14 cellular contexts compared by ENCODE assay signal in the genomic region with DNA sequence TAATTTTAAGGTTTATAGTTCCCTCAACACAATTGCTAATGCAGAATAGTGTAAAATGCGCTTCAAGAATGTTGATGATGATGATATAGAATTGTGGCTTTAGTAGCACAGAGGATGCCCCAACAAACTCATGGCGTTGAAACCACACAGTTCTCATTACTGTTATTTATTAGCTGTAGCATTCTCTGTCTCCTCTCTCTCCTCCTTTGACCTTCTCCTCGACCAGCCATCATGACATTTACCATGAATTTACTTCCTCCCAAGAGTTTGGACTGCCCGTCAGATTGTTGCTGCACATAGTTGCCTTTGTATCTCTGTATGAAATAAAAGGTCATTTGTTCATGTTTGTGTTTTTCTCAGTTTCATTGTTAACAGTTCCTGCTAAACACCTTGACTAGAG. TPM values are rescaled to one million over a fixed set of nuclear protein-coding genes. Genes with fewer than 3 reads are reported as not detected.
DNase-seq lines count a peak whose midpoint lies in the region; ATAC-seq, FAIRE-seq and TF ChIP-seq lines count a peak whose summit lies in the region.
"Had no signal": no experiment of that assay in that cellular context is flagged by ENCODE, and none has a peak within 500 bp of the region (broad histone marks: within the 10 kb centered on the region; RNA-seq: fewer than 3 reads in every experiment).

No MANE protein-coding gene starts in this region.

- no peak for TF ChIP-seq RAD21 in H1 (IDR thresholded peaks at IDR 0.05 in 1 of 2, conservative IDR thresholded peaks at IDR 0.05 in 1 of 2; ENCODE audit: low read depth in 2 of 2, low read length in 2 of 2)

- H2BK5ac ChIP-seq in H1 (ENCODE audit: low read depth, low read length), result no peak overlapping the region

- H3K4me1 ChIP-seq in H1 (replicated peaks in 1 of 4; ENCODE audit: control insufficient read depth in 3 of 4, insufficient read depth in 4 of 4, low read length in 3 of 4) (no peaks in the 10 kb centered on the region), Peyer's patch (no peaks in the 10 kb centered on the region)
- H3K4me1 ChIP-seq: HAP-1 had no signal

- DNase-seq in activated naive CD8-positive, alpha-beta T cell treated with anti-CD3 and anti-CD28 coated beads for 36 hours, result no peak
- no peak for DNase-seq in stimulated activated naive CD8-positive, alpha-beta T cell treated with anti-CD3 and anti-CD28 coated beads, Interleukin-15, amount 100 ng/mL, for 72 hours
- DNase-seq in H1 (ENCODE audit: low read depth in 1 of 2, low spot score in 2 of 2) (no peak), Peyer's patch (no peak)
- no peak for DNase-seq in stimulated activated CD4-positive, alpha-beta T cell treated with anti-CD3 and anti-CD28 coated beads, Interleukin-2, amount 100 ng/mL, for 24 hours
- DNase-seq: Calu3; CD8-positive, alpha-beta T cell; DMS79 treated with DMSO at 0.1 percent for 48 hours; GF-D8 had no signal

- H2BK20ac ChIP-seq in H1 (ENCODE audit: low read length), result no peak overlapping the region

- H3K14ac ChIP-seq in H1 (ENCODE audit: insufficient read length), result no peak overlapping the region

- H3K4ac ChIP-seq in H1 (replicated peaks; ENCODE audit: insufficient read length, low read depth, low read length), result no peak overlapping the region

- H3K9me3 Mint-ChIP-seq in activated naive CD8-positive, alpha-beta T cell (ENCODE audit: low read depth), result no peaks in the 10 kb centered on the region
- H3K9me3 Mint-ChIP-seq in activated naive CD8-positive, alpha-beta T cell treated with anti-CD3 and anti-CD28 coated beads for 36 hours, result no peaks in the 10 kb centered on the region
- H3K9me3 Mint-ChIP-seq in stimulated activated naive CD8-positive, alpha-beta T cell treated with anti-CD3 and anti-CD28 coated beads, Interleukin-15, Interleukin-2, amounts not matched to agents 100 ng/mL and 50 ng/mL, for 24 hours, result no peaks in the 10 kb centered on the region
- H3K9me3 Mint-ChIP-seq in stimulated activated naive CD8-positive, alpha-beta T cell treated with anti-CD3 and anti-CD28 coated beads, Interleukin-15, amount 100 ng/mL, for 72 hours, result no peaks in the 10 kb centered on the region
- H3K9me3 Mint-ChIP-seq: CD8-positive, alpha-beta T cell had no signal

- H3K23me2 ChIP-seq in H1 (ENCODE audit: low read depth, low read length), result no peaks in the 10 kb centered on the region

- POLR2A ChIA-PET in H1 (lab: Charles Lee; ENCODE audit: partially characterized antibody), result no interaction called here

- CTCF ChIA-PET in H1 (lab: Charles Lee; ENCODE audit: partially characterized antibody), result interaction anchor here (3.4 to 4.4 kb wide), 2 partner anchors 20 to 182 kb away, joined by 15 to 17 read pairs; no protein-coding TSS in a partner anchor

- no peak overlapping the region for H3K4me3 ChIP-seq in H1 (ENCODE audit: extremely low read depth in 1 of 4, insufficient read depth in 2 of 4, low read depth in 3 of 4, low read length in 4 of 4)
- H3K4me3 ChIP-seq in Peyer's patch, result no peak overlapping the region
- H3K4me3 ChIP-seq: BLaER1 treated with 17β-estradiol and CSF1 and Interleukin-3, amounts not matched to agents 10 nM and 100 nM; HAP-1 had no signal

- H3K4me1 Mint-ChIP-seq in activated naive CD8-positive, alpha-beta T cell (ENCODE audit: low read depth), result no peaks in the 10 kb centered on the region
- no peaks in the 10 kb centered on the region for H3K4me1 Mint-ChIP-seq in activated naive CD8-positive, alpha-beta T cell treated with anti-CD3 and anti-CD28 coated beads for 36 hours
- no peaks in the 10 kb centered on the region for H3K4me1 Mint-ChIP-seq in stimulated activated naive CD8-positive, alpha-beta T cell treated with anti-CD3 and anti-CD28 coated beads, Interleukin-15, Interleukin-2, amounts not matched to agents 100 ng/mL and 50 ng/mL, for 24 hours (ENCODE audit: low read depth)
- no peaks in the 10 kb centered on the region for H3K4me1 Mint-ChIP-seq in stimulated activated naive CD8-positive, alpha-beta T cell treated with anti-CD3 and anti-CD28 coated beads, Interleukin-15, amount 100 ng/mL, for 72 hours

- no peak overlapping the region for H2BK15ac ChIP-seq in H1 (ENCODE audit: low read length)

- H3K23ac ChIP-seq in H1 (ENCODE audit: insufficient read length), result no peak overlapping the region

- H3K27ac ChIP-seq in H1 (ENCODE audit: low read depth, low read length) (no peak overlapping the region), Peyer's patch (no peak overlapping the region)
- H3K27ac ChIP-seq: BLaER1 treated with 17β-estradiol and CSF1 and Interleukin-3, amounts not matched to agents 10 nM and 100 nM had no signal

- peak overlapping the region; percentile 4 for H3K27ac Mint-ChIP-seq in activated naive CD8-positive, alpha-beta T cell
- no peak overlapping the region for H3K27ac Mint-ChIP-seq in activated naive CD8-positive, alpha-beta T cell treated with anti-CD3 and anti-CD28 coated beads for 36 hours
- H3K27ac Mint-ChIP-seq in stimulated activated naive CD8-positive, alpha-beta T cell treated with anti-CD3 and anti-CD28 coated beads, Interleukin-15, Interleukin-2, amounts not matched to agents 100 ng/mL and 50 ng/mL, for 24 hours, result peak overlapping the region; percentile 19
- no peak overlapping the region for H3K27ac Mint-ChIP-seq in stimulated activated naive CD8-positive, alpha-beta T cell treated with anti-CD3 and anti-CD28 coated beads, Interleukin-15, amount 100 ng/mL, for 72 hours
- H3K27ac Mint-ChIP-seq: B cell; CD8-positive, alpha-beta T cell had no signal

- no peak overlapping the region for H3K9ac ChIP-seq in H1 (replicated peaks in 1 of 4; ENCODE audit: extremely low read depth in 1 of 4, low read depth in 3 of 4, low read length in 3 of 4)
- H3K9ac ChIP-seq: BLaER1 treated with 17β-estradiol and CSF1 and Interleukin-3, amounts not matched to agents 10 nM and 100 nM had no signal

- H4K8ac ChIP-seq in H1 (ENCODE audit: extremely low read depth, insufficient read depth, low read length), result no peak overlapping the region

- H3K18ac ChIP-seq in H1 (ENCODE audit: extremely low read depth, low read length), result no peak overlapping the region

- no peak overlapping the region for H2AK5ac ChIP-seq in H1 (ENCODE audit: low read depth, low read length)

- H3K56ac ChIP-seq in H1 (replicated peaks; ENCODE audit: insufficient read length, low read depth, low read length), result no peak overlapping the region

- no peaks in the 10 kb centered on the region for H3K27me3 Mint-ChIP-seq in activated naive CD8-positive, alpha-beta T cell
- no peaks in the 10 kb centered on the region for H3K27me3 Mint-ChIP-seq in activated naive CD8-positive, alpha-beta T cell treated with anti-CD3 and anti-CD28 coated beads for 36 hours
- no peaks in the 10 kb centered on the region for H3K27me3 Mint-ChIP-seq in stimulated activated naive CD8-positive, alpha-beta T cell treated with anti-CD3 and anti-CD28 coated beads, Interleukin-15, Interleukin-2, amounts not matched to agents 100 ng/mL and 50 ng/mL, for 24 hours
- no peaks in the 10 kb centered on the region for H3K27me3 Mint-ChIP-seq in stimulated activated naive CD8-positive, alpha-beta T cell treated with anti-CD3 and anti-CD28 coated beads, Interleukin-15, amount 100 ng/mL, for 72 hours
- H3K27me3 Mint-ChIP-seq: B cell had no signal

- H3K79me1 ChIP-seq in H1 (ENCODE audit: low read depth, low read length), result no peaks in the 10 kb centered on the region

- H3K36me3 ChIP-seq in H1 (ENCODE audit: control insufficient read depth in 2 of 4, insufficient read depth in 4 of 4, low read length in 3 of 4), result peaks cover 6 to 38% (median 18%) of the 10 kb centered on the region in 4 experiments
- peaks cover 0 to 62% (median 0%) of the 10 kb centered on the region in 3 donors for H3K36me3 ChIP-seq in Peyer's patch

- TF ChIP-seq EP300 in H1 (IDR thresholded peaks at IDR 0.05; ENCODE audit: borderline replicate concordance in 1 of 2, low read depth in 2 of 2, low read length in 2 of 2), result no peak

- no peak overlapping the region for H2BK12ac ChIP-seq in H1 (ENCODE audit: low read depth, low read length)

- H3K9me3 ChIP-seq in H1 (ENCODE audit: insufficient read depth in 2 of 2, low read depth in 1 of 2, low read length in 1 of 2), result no peaks in the 10 kb centered on the region
- no peaks in the 10 kb centered on the region for H3K9me3 ChIP-seq in Peyer's patch
- H3K9me3 ChIP-seq: BLaER1 treated with 17β-estradiol and CSF1 and Interleukin-3, amounts not matched to agents 10 nM and 100 nM; HAP-1 had no signal

- H4K91ac ChIP-seq in H1 (replicated peaks; ENCODE audit: insufficient read length, low read length), result no peak overlapping the region

- 90% methylated on average over 4 of the region's 4 CpGs; no CpG with 5 or more reads in 1 of the 2 experiments for WGBS in H1 (ENCODE audit: extremely low coverage in 1 of 2, insufficient coverage in 1 of 2, insufficient read length in 1 of 2, insufficient replicate concordance in 2 of 2, low coverage in 1 of 2, low lambda C conversion rate in 2 of 2, missing lambda C conversion rate in 1 of 2), 2 experiments

- H2AFZ ChIP-seq in H1 (ENCODE audit: low read length), result no peak overlapping the region

- H3K27me3 ChIP-seq in H1 (replicated peaks in 1 of 4; ENCODE audit: control insufficient read depth in 3 of 4, extremely low read depth in 1 of 4, insufficient read depth in 3 of 4, low read length in 3 of 4) (no peaks in the 10 kb centered on the region), Peyer's patch (no peaks in the 10 kb centered on the region)
- H3K27me3 ChIP-seq: BLaER1 treated with 17β-estradiol and CSF1 and Interleukin-3, amounts not matched to agents 10 nM and 100 nM had no signal

- no peak for ATAC-seq in stimulated activated naive CD8-positive, alpha-beta T cell treated with anti-CD3 and anti-CD28 coated beads, Interleukin-15, amount 100 ng/mL, for 72 hours
- ATAC-seq: CD8-positive, alpha-beta T cell had no signal

- no peaks in the 10 kb centered on the region for H3K79me2 ChIP-seq in H1 (ENCODE audit: control insufficient read depth in 1 of 2, insufficient read depth in 2 of 2, low read length in 2 of 2)

- TF ChIP-seq POLR2A in H1 (IDR thresholded peaks at IDR 0.05; ENCODE audit: control extremely low read depth in 1 of 2, low read depth in 2 of 2, low read length in 2 of 2) (no peak), Peyer's patch (IDR thresholded peaks at IDR 0.05) (no peak)

- H2BK120ac ChIP-seq in H1 (replicated peaks; ENCODE audit: low read depth, low read length), result no peak overlapping the region

- no peak overlapping the region for H4K5ac ChIP-seq in H1 (ENCODE audit: insufficient read length, low read depth, low read length)

- no peak overlapping the region for H3K4me2 ChIP-seq in H1 (ENCODE audit: insufficient read depth in 1 of 2, low read depth in 2 of 2, low read length in 2 of 2)
- H3K4me2 ChIP-seq: BLaER1 treated with 17β-estradiol and CSF1 and Interleukin-3, amounts not matched to agents 10 nM and 100 nM had no signal

- no peak for TF ChIP-seq CTCF in H1 (IDR thresholded peaks at IDR 0.05; ENCODE audit: control extremely low read depth in 1 of 3, insufficient read depth in 1 of 3, low read depth in 1 of 3, low read length in 3 of 3)
- no peak for TF ChIP-seq CTCF in Peyer's patch (IDR thresholded peaks at IDR 0.05)

- peak; percentile 19 for FAIRE-seq in H1 (lab: Jason Lieb, UNC)

- peaks cover 5% of the 10 kb centered on the region for H3K36me3 Mint-ChIP-seq in activated naive CD8-positive, alpha-beta T cell
- peaks cover 25% of the 10 kb centered on the region for H3K36me3 Mint-ChIP-seq in activated naive CD8-positive, alpha-beta T cell treated with anti-CD3 and anti-CD28 coated beads for 36 hours
- peaks cover 44% of the 10 kb centered on the region for H3K36me3 Mint-ChIP-seq in stimulated activated naive CD8-positive, alpha-beta T cell treated with anti-CD3 and anti-CD28 coated beads, Interleukin-15, Interleukin-2, amounts not matched to agents 100 ng/mL and 50 ng/mL, for 24 hours (ENCODE audit: low read depth)

- H4K20me1 ChIP-seq in H1 (replicated peaks in 1 of 2; ENCODE audit: control insufficient read depth in 1 of 2, insufficient read depth in 2 of 2, low read length in 2 of 2), result no peaks in the 10 kb centered on the region

- no peak overlapping the region for H3K4me3 Mint-ChIP-seq in activated naive CD8-positive, alpha-beta T cell
- no peak overlapping the region for H3K4me3 Mint-ChIP-seq in activated naive CD8-positive, alpha-beta T cell treated with anti-CD3 and anti-CD28 coated beads for 36 hours
- H3K4me3 Mint-ChIP-seq in stimulated activated naive CD8-positive, alpha-beta T cell treated with anti-CD3 and anti-CD28 coated beads, Interleukin-15, Interleukin-2, amounts not matched to agents 100 ng/mL and 50 ng/mL, for 24 hours, result no peak overlapping the region
- no peak overlapping the region for H3K4me3 Mint-ChIP-seq in stimulated activated naive CD8-positive, alpha-beta T cell treated with anti-CD3 and anti-CD28 coated beads, Interleukin-15, amount 100 ng/mL, for 72 hours
- H3K4me3 Mint-ChIP-seq: B cell; CD8-positive, alpha-beta T cell had no signal

RNA-seq across cellular contexts. Expression of a gene that starts 27.8 kb away (rescaled TPM):
- 10 to 100 TPM; 28.9 to 30.3 TPM for total RNA-seq in activated naive CD8-positive, alpha-beta T cell treated with anti-CD3 and anti-CD28 coated beads for 36 hours
- 5.0 and 5.1 TPM in 2 replicates for total RNA-seq in H1 (2021; fragmentation: NEBNext Ultra II Directional; extraction: Animal tissue kit (Norgen Biotek cat#: 25700))
- 5.1 and 5.3 TPM in 2 replicates for polyA plus RNA-seq in H1 (2011; rRNA removed)
- 3.0 TPM for polyA plus RNA-seq in H1 (2011; cell fraction: cytosol; rRNA removed)
- 5.1 TPM for polyA plus RNA-seq in H1 (2011; cell fraction: nucleus; rRNA removed)
- polyA plus RNA-seq in H1 (2012, experiment 1 of 2), result 4.2 to 5.4 TPM (median 4.9 TPM) in 4 replicates
- polyA plus RNA-seq in H1 (2012, experiment 2 of 2), result 3.0 TPM
- polyA plus RNA-seq in H1 (2013, experiment 1 of 2), result 2.2 TPM
- polyA plus RNA-seq in H1 (2013, experiment 2 of 2), result 2.0 TPM
- 6.2 and 6.9 TPM in 2 replicates for polyA minus RNA-seq in H1 (2011; rRNA and poly(A)+ RNA removed)
- 3.7 TPM for polyA minus RNA-seq in H1 (2011; cell fraction: cytosol; rRNA and poly(A)+ RNA removed)
- 6.4 TPM for polyA minus RNA-seq in H1 (2011; cell fraction: nucleus; rRNA and poly(A)+ RNA removed)
- total RNA-seq in Peyer's patch, result 10 to 100 TPM; 19.8 to 33.1 (median 25.9) TPM

Comparison
In these comparisons a context has a peak if more than half of its experiments do, and no peak if none do; other contexts are left out.
1. H3K27ac Mint-ChIP-seq: peak in activated naive CD8-positive, alpha-beta T cell (single experiment) and stimulated activated naive CD8-positive, alpha-beta T cell treated with anti-CD3 and anti-CD28 coated beads, Interleukin-15, Interleukin-2, amounts not matched to agents 100 ng/mL and 50 ng/mL, for 24 hours (single experiment); none in activated naive CD8-positive, alpha-beta T cell treated with anti-CD3 and anti-CD28 coated beads for 36 hours (single experiment) and stimulated activated naive CD8-positive, alpha-beta T cell treated with anti-CD3 and anti-CD28 coated beads, Interleukin-15, amount 100 ng/mL, for 72 hours (0 of 2).